8 cellular contexts compared by ENCODE assay signal in genomic region chr21:34614693-34615486, GRCh38. TPM values are rescaled to one million over a fixed set of nuclear protein-coding genes. Genes with fewer than 3 reads are reported as not detected.
DNase-seq lines count a peak whose midpoint lies in the region; ATAC-seq, FAIRE-seq and TF ChIP-seq lines count a peak whose summit lies in the region.

RCAN1 (minus strand) TSS chr21:34615113; CDS start chr21:34615011, 102 bp downstream.

- H3K36me3 ChIP-seq in MM.1S (replicated peaks; ENCODE audit: insufficient read depth, low read length), result no peaks in the 10 kb centered on the region
- H3K36me3 ChIP-seq in neural cell (ENCODE audit: insufficient read depth, low read length), result no peaks in the 10 kb centered on the region

- peak; percentile 37 for TF ChIP-seq EP300 in neural cell (conservative IDR thresholded peaks at IDR 0.05; ENCODE audit: poor library complexity, severe bottlenecking)

- H3K4me3 Mint-ChIP-seq in stimulated activated naive CD8-positive, alpha-beta T cell treated with anti-CD3 and anti-CD28 coated beads, Interleukin-15, amount 100 ng/mL, for 72 hours, result peak within 1 kb of the TSS; percentile 94 to 98

- H2AFZ ChIP-seq in MM.1S (ENCODE audit: low read length) (peak within 1 kb of the TSS; percentile 90), neural cell (ENCODE audit: low read depth, low read length) (peak within 1 kb of the TSS; percentile 69)

- peak; percentile 73 for FAIRE-seq in G401.6 (lab: Jason Lieb, UNC)

- TF ChIP-seq RAD21 in neural cell (conservative IDR thresholded peaks at IDR 0.05), result no peak

- peak; percentile 92 for DNase-seq in HCEC 1CT
- DNase-seq in MM.1S, result peak; percentile 99
- DNase-seq in SIG-M5 treated with dmso at 0.1 percent for 504 hours (lab: John Stamatoyannopoulos, UW; ENCODE audit: unreplicated experiment), result peak; percentile 97
- peak; percentile 75 for DNase-seq in activated gamma-delta T cell treated with anti-CD3 and anti-CD28 coated beads, Interleukin-2, amount 50 U/mL, for 16 hours (ENCODE audit: low read depth)
- peak; percentile 93 for DNase-seq in fibroblast of villous mesenchyme (ENCODE audit: low read depth)
- peak; percentile 87 to 92 for DNase-seq in stimulated activated naive CD8-positive, alpha-beta T cell treated with anti-CD3 and anti-CD28 coated beads, Interleukin-15, amount 100 ng/mL, for 72 hours

- H3K27ac Mint-ChIP-seq in stimulated activated naive CD8-positive, alpha-beta T cell treated with anti-CD3 and anti-CD28 coated beads, Interleukin-15, amount 100 ng/mL, for 72 hours, result peak within 1 kb of the TSS; percentile 91 to 96

- H3K27me3 ChIP-seq in MM.1S (replicated peaks; ENCODE audit: insufficient read depth, low read length) (no peaks in the 10 kb centered on the region), neural cell (ENCODE audit: insufficient read depth, low read depth, low read length) (peaks cover 9% of the 10 kb centered on the region)

- peaks cover 10% of the 10 kb centered on the region for H3K4me1 ChIP-seq in MM.1S (ENCODE audit: low read length)

- H3K27me3 Mint-ChIP-seq in stimulated activated naive CD8-positive, alpha-beta T cell treated with anti-CD3 and anti-CD28 coated beads, Interleukin-15, amount 100 ng/mL, for 72 hours, result no peaks in the 10 kb centered on the region

- peak; percentile 97 for ATAC-seq in stimulated activated naive CD8-positive, alpha-beta T cell treated with anti-CD3 and anti-CD28 coated beads, Interleukin-15, amount 100 ng/mL, for 72 hours

- H3F3A ChIP-seq in MM.1S (ENCODE audit: insufficient read depth, low read length) (no peaks in the 10 kb centered on the region; the same call in 1 of the 2 replicates), neural cell (ENCODE audit: insufficient read depth, low read length, poor library complexity, severe bottlenecking) (no peaks in the 10 kb centered on the region)

- H3K9me3 ChIP-seq in MM.1S (replicated peaks; ENCODE audit: insufficient read depth, low read length), result no peaks in the 10 kb centered on the region
- H3K9me3 ChIP-seq in neural cell (ENCODE audit: low read length), result no peaks in the 10 kb centered on the region

- H3K4me2 ChIP-seq in MM.1S (ENCODE audit: low read depth, low read length) (peak within 1 kb of the TSS; percentile 74), neural cell (ENCODE audit: low read length) (peak within 1 kb of the TSS; percentile 58)

- H3K4me1 Mint-ChIP-seq in stimulated activated naive CD8-positive, alpha-beta T cell treated with anti-CD3 and anti-CD28 coated beads, Interleukin-15, amount 100 ng/mL, for 72 hours, result peaks cover 31% of the 10 kb centered on the region

- H4K20me1 ChIP-seq in MM.1S (ENCODE audit: insufficient read depth, low read length) (no peaks in the 10 kb centered on the region), neural cell (ENCODE audit: insufficient read depth) (no peaks in the 10 kb centered on the region)

- TF ChIP-seq CTCF in MM.1S (IDR thresholded peaks at IDR 0.05; ENCODE audit: low read length) (no peak), fibroblast of villous mesenchyme (IDR thresholded peaks at IDR 0.05; ENCODE audit: insufficient read depth, low read depth, low read length) (no peak), neural cell (IDR thresholded peaks at IDR 0.05; ENCODE audit: poor library complexity, severe bottlenecking) (peak; percentile 16)

- no peaks in the 10 kb centered on the region for H3K9me3 Mint-ChIP-seq in stimulated activated naive CD8-positive, alpha-beta T cell treated with anti-CD3 and anti-CD28 coated beads, Interleukin-15, amount 100 ng/mL, for 72 hours

- H3K27ac ChIP-seq in MM.1S (ENCODE audit: low read length), result no peak within 1 kb of the TSS; the same call in 1 of the 2 replicates
- no peak within 1 kb of the TSS for H3K27ac ChIP-seq in neural cell (ENCODE audit: low read length)

- H3K9me2 ChIP-seq in MM.1S (replicated peaks; ENCODE audit: insufficient read depth, low read length), result no peaks in the 10 kb centered on the region
- no peaks in the 10 kb centered on the region for H3K9me2 ChIP-seq in neural cell (ENCODE audit: insufficient read depth, low read length)

- H3K79me2 ChIP-seq in MM.1S (ENCODE audit: low read length), result peaks cover 41% of the 10 kb centered on the region
- no peaks in the 10 kb centered on the region for H3K79me2 ChIP-seq in neural cell (replicated peaks; ENCODE audit: insufficient read depth, low read length)

- H3K4me3 ChIP-seq in MM.1S (ENCODE audit: low read length), result peak within 1 kb of the TSS; percentile 66
- H3K4me3 ChIP-seq in fibroblast of villous mesenchyme (ENCODE audit: low read depth, low read length), result peak within 1 kb of the TSS; percentile 69
- H3K4me3 ChIP-seq in neural cell (ENCODE audit: low read length), result peak within 1 kb of the TSS; percentile 73

- H3K9ac ChIP-seq in MM.1S (ENCODE audit: low read length), result peak within 1 kb of the TSS; percentile 32; the same call in 1 of the 2 replicates
- peak within 1 kb of the TSS; percentile 60 for H3K9ac ChIP-seq in neural cell (ENCODE audit: low read length)

TF ChIP-seq in neural cell, 6 proteins besides CTCF, POLR2A, EP300 and RAD21:
- TF ChIP-seq MXI1 (conservative IDR thresholded peaks at IDR 0.05; ENCODE audit: poor library complexity, severe bottlenecking) (peak; percentile 57), SMC3 (conservative IDR thresholded peaks at IDR 0.05; ENCODE audit: poor library complexity) (peak; percentile 33), TAF1 (IDR thresholded peaks at IDR 0.05; ENCODE audit: low read depth) (peak; percentile 25), EZH2 (IDR thresholded peaks at IDR 0.05; ENCODE audit: borderline replicate concordance, insufficient read depth, low read length, poor library complexity, severe bottlenecking) (no peak), REST (IDR thresholded peaks at IDR 0.05; ENCODE audit: borderline replicate concordance) (no peak), POLR2AphosphoS5 (IDR thresholded peaks at IDR 0.05) (no peak)

RNA-seq across cellular contexts. Expression of gene RCAN1, which starts in this region (rescaled TPM):
- 91.5 and 308 TPM in 2 replicates for total RNA-seq in fibroblast of villous mesenchyme
- 43.3 and 46.0 TPM in 2 replicates for polyA plus RNA-seq in neural cell
- 29.2 and 37.6 TPM in 2 replicates for polyA minus RNA-seq in neural cell
